ENCODE assay signal across 9 cellular contexts in genomic region chr11:74754507-74755255, GRCh38. TPM values are rescaled to one million over a fixed set of nuclear protein-coding genes. Genes with fewer than 3 reads are reported as not detected.
DNase-seq lines count a peak whose midpoint lies in the region.
"Had no signal": no experiment of that assay in that cellular context is flagged by ENCODE, and none has a peak within 500 bp of the region (broad histone marks: within the 10 kb centered on the region; RNA-seq: fewer than 3 reads in every experiment).

No MANE protein-coding gene starts in this region.

- peaks cover 21% of the 10 kb centered on the region for H3K36me3 Mint-ChIP-seq in activated CD4-positive, alpha-beta T cell treated with anti-CD3 and anti-CD28 coated beads, Interleukin-2, amount 10 ng/mL, durations not matched to agents 24 days and 14 days (ENCODE audit: low read depth)
- H3K36me3 Mint-ChIP-seq in CD4-positive, alpha-beta memory T cell = peaks cover 3 to 5% of the 10 kb centered on the region in 2 donors

- no peak overlapping the region for H3K9ac ChIP-seq in HUES64 (ENCODE audit: low read depth, low read length)

- H3K4me3 ChIP-seq in HUES64 (ENCODE audit: low read length) = no peak overlapping the region
- no peak overlapping the region for H3K4me3 ChIP-seq in CD4-positive, alpha-beta memory T cell (ENCODE audit: low read length in 2 of 2)

- CTCF ChIA-PET in CD4-positive, alpha-beta memory T cell (lab: Charles Lee; ENCODE audit: partially characterized antibody) = interaction anchor here (1.7 kb wide), 1 partner anchor 15 kb away, joined by 5 read pairs; no protein-coding TSS in a partner anchor

- H3K9me3 ChIP-seq in HUES64 (ENCODE audit: insufficient read depth, low read depth, low read length) = no peaks in the 10 kb centered on the region
- no peaks in the 10 kb centered on the region for H3K9me3 ChIP-seq in CD4-positive, alpha-beta memory T cell (ENCODE audit: control insufficient read depth in 1 of 2, low read length in 2 of 2)

- DNase-seq in EL (peak; percentile 91), dedifferentiated amniotic fluid mesenchymal stem cell (ENCODE audit: extremely low spot score) (peak; percentile 78), non-pigmented ciliary epithelial cell (ENCODE audit: low read depth) (peak; percentile 78), DMS79 (lab: John Stamatoyannopoulos, UW) (no peak)
- no peak for DNase-seq in stimulated activated CD4-positive, alpha-beta T cell treated with anti-CD3 and anti-CD28 coated beads, Interleukin-12 subunit alpha, Interleukin-12 subunit beta, amount 100 ng/mL, for 4 hours
- no peak for DNase-seq in activated CD4-positive, alpha-beta T cell treated with anti-CD3 and anti-CD28 coated beads, Interleukin-2, amount 10 ng/mL, durations not matched to agents 24 days and 14 days
- no peak for DNase-seq in CD4-positive, alpha-beta memory T cell

- peaks cover 37% of the 10 kb centered on the region for H3K4me1 ChIP-seq in HUES64 (ENCODE audit: insufficient read depth, low read length)
- peaks cover 35% of the 10 kb centered on the region for H3K4me1 ChIP-seq in CD4-positive, alpha-beta memory T cell (ENCODE audit: insufficient read depth, low read length)

- H3K27me3 Mint-ChIP-seq in activated CD4-positive, alpha-beta T cell treated with anti-CD3 and anti-CD28 coated beads, Interleukin-2, amount 10 ng/mL, durations not matched to agents 24 days and 14 days = no peaks in the 10 kb centered on the region
- no peaks in the 10 kb centered on the region for H3K27me3 Mint-ChIP-seq in CD4-positive, alpha-beta memory T cell

- H3K36me3 ChIP-seq in HUES64 (ENCODE audit: insufficient read depth, low read length) = no peaks in the 10 kb centered on the region
- H3K36me3 ChIP-seq in CD4-positive, alpha-beta memory T cell (ENCODE audit: insufficient read depth, low read length) = no peaks in the 10 kb centered on the region

- POLR2A ChIA-PET in CD4-positive, alpha-beta memory T cell (lab: Charles Lee; ENCODE audit: partially characterized antibody) = no interaction called here

- peak overlapping the region; percentile 70 for H3K27ac ChIP-seq in HUES64 (ENCODE audit: low read depth, low read length)
- H3K27ac ChIP-seq in CD4-positive, alpha-beta memory T cell (ENCODE audit: low read depth, low read length) = no peak overlapping the region

- H3K4me3 Mint-ChIP-seq in activated CD4-positive, alpha-beta T cell treated with anti-CD3 and anti-CD28 coated beads, Interleukin-2, amount 10 ng/mL, durations not matched to agents 24 days and 14 days = no peak overlapping the region
- peak overlapping the region in 2 of 8 donors; percentile 21 to 31 for H3K4me3 Mint-ChIP-seq in CD4-positive, alpha-beta memory T cell

- intact Hi-C loops in activated CD4-positive, alpha-beta T cell treated with anti-CD3 and anti-CD28 coated beads, Interleukin-2, amount 10 ng/mL, durations not matched to agents 24 days and 14 days (cut with micrococcal nuclease) = no loop called here
- intact Hi-C loops in CD4-positive, alpha-beta memory T cell (cut with micrococcal nuclease) = no loop called here

- H3K4me1 Mint-ChIP-seq in activated CD4-positive, alpha-beta T cell treated with anti-CD3 and anti-CD28 coated beads, Interleukin-2, amount 10 ng/mL, durations not matched to agents 24 days and 14 days = peaks cover 25% of the 10 kb centered on the region
- peaks cover 30 to 46% (median 40%) of the 10 kb centered on the region in 4 donors for H3K4me1 Mint-ChIP-seq in CD4-positive, alpha-beta memory T cell

- no peaks in the 10 kb centered on the region for H3K27me3 ChIP-seq in HUES64 (ENCODE audit: insufficient read depth, low read length)
- H3K27me3 ChIP-seq in CD4-positive, alpha-beta memory T cell (ENCODE audit: insufficient read depth, low read length) = no peaks in the 10 kb centered on the region

- 80% methylated on average over 14 of the region's 15 CpGs for WGBS in HUES64

- H3K27ac Mint-ChIP-seq in activated CD4-positive, alpha-beta T cell treated with anti-CD3 and anti-CD28 coated beads, Interleukin-2, amount 10 ng/mL, durations not matched to agents 24 days and 14 days = no peak overlapping the region
- peak overlapping the region in 1 of 7 donors; percentile 13 for H3K27ac Mint-ChIP-seq in CD4-positive, alpha-beta memory T cell

- H3K9me3 Mint-ChIP-seq in activated CD4-positive, alpha-beta T cell treated with anti-CD3 and anti-CD28 coated beads, Interleukin-2, amount 10 ng/mL, durations not matched to agents 24 days and 14 days = peaks cover 11% of the 10 kb centered on the region
- H3K9me3 Mint-ChIP-seq in CD4-positive, alpha-beta memory T cell = peaks cover 0 to 7% (median 4%) of the 10 kb centered on the region in 8 donors

RNA-seq across cellular contexts. Expression of gene RNF169, which starts 6.0 kb away (rescaled TPM):
- polyA plus RNA-seq in HUES64 (2013, experiment 1 of 2) = 5.2 TPM
- polyA plus RNA-seq in HUES64 (2013, experiment 2 of 2) = 5.6 TPM
- 15.2 TPM in 2 replicates for total RNA-seq in activated CD4-positive, alpha-beta T cell treated with anti-CD3 and anti-CD28 coated beads, Interleukin-2, amount 10 ng/mL, durations not matched to agents 24 days and 14 days
- total RNA-seq in CD4-positive, alpha-beta memory T cell = 10 to 100 TPM; 24.6 to 25.0 TPM
- polyA plus RNA-seq in CD4-positive, alpha-beta memory T cell = 1 to 10 TPM in 1 of 2 donors, under 1 TPM in 1; 0.13 to 1.8 TPM

RNA-seq across cellular contexts. Expression of gene CHRDL2, which starts 23.5 kb away (rescaled TPM):
- 0.10 TPM for polyA plus RNA-seq in HUES64 (2013, experiment 1 of 2)
- not detected for polyA plus RNA-seq in HUES64 (2013, experiment 2 of 2)
- total RNA-seq in activated CD4-positive, alpha-beta T cell treated with anti-CD3 and anti-CD28 coated beads, Interleukin-2, amount 10 ng/mL, durations not matched to agents 24 days and 14 days = not detected in 2 replicates
- total RNA-seq in CD4-positive, alpha-beta memory T cell = not detected
- polyA plus RNA-seq in CD4-positive, alpha-beta memory T cell = not detected
- total RNA-seq: T-helper 2 cell treated with Interferon-gamma antibody and Interleukin-4, amounts not matched to agents 100 ng/mL and 5 ng/mL, for 36 hours had no signal

Comparison
In these comparisons a context has a peak if more than half of its experiments do, and no peak if none do; other contexts are left out.
1. DNase-seq: peak in EL (single experiment), dedifferentiated amniotic fluid mesenchymal stem cell (single experiment) and non-pigmented ciliary epithelial cell (single experiment); none in DMS79 (single experiment), stimulated activated CD4-positive, alpha-beta T cell treated with anti-CD3 and anti-CD28 coated beads, Interleukin-12 subunit alpha, Interleukin-12 subunit beta, amount 100 ng/mL, for 4 hours (single experiment), activated CD4-positive, alpha-beta T cell treated with anti-CD3 and anti-CD28 coated beads, Interleukin-2, amount 10 ng/mL, durations not matched to agents 24 days and 14 days (single experiment) and CD4-positive, alpha-beta memory T cell (0 of 5).